27 cellular contexts compared by ENCODE assay signal in genomic region chr3:27670619-27671018, GRCh38. TPM values are rescaled to one million over a fixed set of nuclear protein-coding genes. Genes with fewer than 3 reads are reported as not detected.
"Had no signal": no experiment of that assay in that cellular context is flagged by ENCODE, and none has a peak within 500 bp of the region (broad histone marks: within the 10 kb centered on the region; RNA-seq: fewer than 3 reads in every experiment).

No MANE protein-coding gene starts in this region.

- DNase-seq: activated B cell treated with CpG ODN at 0.5 μM for 24 hours; activated CD4-positive, alpha-beta T cell treated with anti-CD3 and anti-CD28 coated beads for 1 hour; activated CD4-positive, alpha-beta T cell treated with anti-CD3 and anti-CD28 coated beads, Interleukin-2, amount 10 ng/mL, durations not matched to agents 24 days and 14 days; activated CD4-positive, alpha-beta T cell treated with anti-CD3 and anti-CD28 coated beads, Interleukin-2, amount 50 U/mL, for 48 hours; activated CD8-positive, alpha-beta memory T cell treated with anti-CD3 and anti-CD28 coated beads for 24 hours; activated gamma-delta T cell; activated naive CD4-positive, alpha-beta T cell treated with anti-CD3 and anti-CD28 coated beads for 36 hours; activated naive CD8-positive, alpha-beta T cell treated with anti-CD3 and anti-CD28 coated beads, Interleukin-2, amount 10 ng/mL, durations not matched to agents 7 days and 5 days; activated T-cell treated with anti-CD3 and anti-CD28 coated beads, Interleukin-2, amount 50 U/mL, for 4 hours; aorta; body of pancreas; KG1; NCI-H1092; NCI-H1417; NCI-H1930; NCI-H2171; NCI-H2227 treated with DMSO at 0.1 percent for 48 hours; NCI-H446 treated with DMSO at 0.1 percent for 48 hours; NCI-H524 treated with DMSO at 0.1 percent for 48 hours; NCI-H748 treated with DMSO at 0.1 percent for 48 hours; OCI-M1; RPMI8226; T-cell; T-helper 2 cell; T1000 had no signal

- H3K4me3 ChIP-seq: body of pancreas, SK-N-MC had no signal

- H3K27me3 ChIP-seq: body of pancreas had no signal

- H3K9me3 ChIP-seq: body of pancreas had no signal

- H3K27ac ChIP-seq: body of pancreas, SK-N-MC had no signal

- FAIRE-seq: TTC549 had no signal

RNA-seq across cellular contexts. Expression of gene EOMES, which starts 51.5 kb away (rescaled TPM):
- total RNA-seq: activated B cell treated with CpG ODN at 0.5 μM for 24 hours had no signal
